ENCODE assay signal across 19 cellular contexts in the genomic region with DNA sequence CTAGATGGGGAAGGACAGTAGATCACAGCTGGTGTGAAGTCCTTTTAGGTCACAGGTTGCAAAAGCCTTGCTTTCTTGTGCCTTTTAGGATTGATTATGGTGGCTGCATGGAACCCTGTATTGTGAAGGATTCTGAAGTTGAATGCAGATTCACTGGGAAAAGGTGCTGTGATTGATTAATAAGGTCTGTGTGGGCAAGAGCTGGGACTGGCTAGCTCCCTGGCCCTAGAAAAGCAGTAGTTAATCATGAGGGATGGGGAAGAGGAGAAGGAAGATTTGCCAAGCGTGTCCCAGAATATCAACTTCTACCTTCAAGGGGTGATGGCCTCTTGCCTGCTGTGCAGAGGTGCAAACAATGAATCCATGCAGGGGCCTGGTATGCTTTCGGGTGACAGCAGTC.
A peak's percentile ranks its signal among the peaks of the same experiment; 100 is the strongest.
DNase-seq lines count a peak whose midpoint lies in the region; ATAC-seq and TF ChIP-seq lines count a peak whose summit lies in the region.
"Had no signal": no experiment of that assay in that cellular context is flagged by ENCODE, and none has a peak within 500 bp of the region (broad histone marks: within the 10 kb centered on the region; RNA-seq: fewer than 3 reads in every experiment).

No MANE protein-coding gene starts in this region.

- H4K91ac ChIP-seq in neuronal stem cell (ENCODE audit: low read depth, low read length, poor library complexity) = no peak overlapping the region

- H3K36me3 ChIP-seq in neuronal stem cell (replicated peaks in 1 of 2; ENCODE audit: control insufficient read depth in 2 of 2, insufficient read depth in 2 of 2, low read length in 2 of 2) (no peaks in the 10 kb centered on the region), H7 (replicated peaks; ENCODE audit: control insufficient read depth, insufficient read depth, low read length) (no peaks in the 10 kb centered on the region)

- H2BK12ac ChIP-seq in neuronal stem cell (ENCODE audit: low read length) = no peak overlapping the region

- no peak overlapping the region for H3K27ac ChIP-seq in neuronal stem cell (replicated peaks; ENCODE audit: low read length)
- H3K27ac ChIP-seq: 22Rv1, A549, C4-2B had no signal

- no peaks in the 10 kb centered on the region for H3K36me3 Mint-ChIP-seq in nephron progenitor cell (ENCODE audit: low read depth)
- H3K36me3 Mint-ChIP-seq: IgD-negative memory B cell had no signal

- H3K9me3 Mint-ChIP-seq in nephron progenitor cell = no peaks in the 10 kb centered on the region
- H3K9me3 Mint-ChIP-seq: CD4-positive, alpha-beta T cell; H9 had no signal

- no peak overlapping the region for H2BK120ac ChIP-seq in neuronal stem cell (ENCODE audit: low read depth, low read length)

- no peak overlapping the region for H2AK5ac ChIP-seq in neuronal stem cell (ENCODE audit: low read depth, low read length)

- no peak overlapping the region for H3K4me2 ChIP-seq in neuronal stem cell (ENCODE audit: insufficient read depth, low read length, poor library complexity, severe bottlenecking)
- H3K4me2 ChIP-seq: A549 had no signal

- peak overlapping the region; percentile 25 for H3K18ac ChIP-seq in neuronal stem cell (ENCODE audit: low read length)

- peaks cover 74% of the 10 kb centered on the region for H3K4me1 Mint-ChIP-seq in nephron progenitor cell

- peaks cover 12% of the 10 kb centered on the region for H3K27me3 Mint-ChIP-seq in nephron progenitor cell (ENCODE audit: low read depth, poor library complexity)

- H3K4me1 ChIP-seq in neuronal stem cell (ENCODE audit: control insufficient read depth in 2 of 2, insufficient read depth in 1 of 2, low read depth in 1 of 2, low read length in 2 of 2) = peaks cover 0 to 2% of the 10 kb centered on the region in 2 donors
- H3K4me1 ChIP-seq: A549 had no signal

- no peak for ATAC-seq in GM21717 (IDR thresholded peaks at IDR 0.05; ENCODE audit: unreplicated experiment)
- ATAC-seq: A549, HepG2 had no signal

- H3K14ac ChIP-seq in neuronal stem cell (ENCODE audit: low read length) = no peak overlapping the region

- TF ChIP-seq CTCF in nephron progenitor cell (IDR thresholded peaks at IDR 0.05) = no peak

- peak overlapping the region; percentile 92 for H3K27ac Mint-ChIP-seq in nephron progenitor cell
- H3K27ac Mint-ChIP-seq: CD4-positive, alpha-beta T cell had no signal

- peak overlapping the region; percentile 2 for H3K4me3 Mint-ChIP-seq in nephron progenitor cell
- H3K4me3 Mint-ChIP-seq: CD4-positive, alpha-beta T cell; H9; IgD-negative memory B cell had no signal

- no CpG with 5 or more reads among the region's 2 CpGs for WGBS in neuronal stem cell (ENCODE audit: extremely low coverage in 2 of 2, insufficient read length in 2 of 2, insufficient replicate concordance in 1 of 2), 2 donors

- no peak overlapping the region for H3K4ac ChIP-seq in neuronal stem cell (ENCODE audit: low read length)

- DNase-seq in NCI-H82 (lab: John Stamatoyannopoulos, UW) = peak; percentile 44
- DNase-seq in NCI-H82 treated with DMSO at 0.1 percent for 48 hours (lab: John Stamatoyannopoulos, UW; ENCODE audit: unreplicated experiment) = no peak
- no peak for DNase-seq in nephron progenitor cell
- no peak for DNase-seq in neuronal stem cell (ENCODE audit: low spot score)
- no peak for DNase-seq in SW480 (ENCODE audit: low spot score)
- no peak for DNase-seq in H7
- DNase-seq: AML-193; CD4-positive, alpha-beta T cell; DMS153; DMS79; GDM1; GOT3; H9 had no signal

- no peak overlapping the region for H3K4me3 ChIP-seq in neuronal stem cell (ENCODE audit: low read length in 2 of 2)
- no peak overlapping the region for H3K4me3 ChIP-seq in H7 (ENCODE audit: insufficient read depth, low read depth, low read length)
- H3K4me3 ChIP-seq: A549 had no signal

- H2BK15ac ChIP-seq in neuronal stem cell (ENCODE audit: low read length) = no peak overlapping the region

- H3K79me1 ChIP-seq in neuronal stem cell (ENCODE audit: low read depth, low read length) = no peaks in the 10 kb centered on the region

- H3K9me3 ChIP-seq in neuronal stem cell (replicated peaks in 1 of 2; ENCODE audit: control insufficient read depth in 2 of 2, insufficient read depth in 1 of 2, low read depth in 1 of 2, low read length in 2 of 2) = no peaks in the 10 kb centered on the region
- H3K9me3 ChIP-seq: A549 had no signal

- no peaks in the 10 kb centered on the region for H3K27me3 ChIP-seq in neuronal stem cell (ENCODE audit: control insufficient read depth in 3 of 3, insufficient read depth in 3 of 3, low read depth in 1 of 3, low read length in 3 of 3)
- peaks cover 15% of the 10 kb centered on the region for H3K27me3 ChIP-seq in H7 (ENCODE audit: control insufficient read depth, insufficient read depth, low read length)

- no peak overlapping the region for H2AFZ ChIP-seq in neuronal stem cell (ENCODE audit: low read length)

- H4K8ac ChIP-seq in neuronal stem cell (ENCODE audit: low read depth, low read length) = no peak overlapping the region

- H2BK5ac ChIP-seq in neuronal stem cell (ENCODE audit: low read length) = no peak overlapping the region

- no peak overlapping the region for H3K23ac ChIP-seq in neuronal stem cell (ENCODE audit: low read depth, low read length, poor library complexity)

- H3K9ac ChIP-seq in neuronal stem cell (ENCODE audit: low read depth, low read length, poor library complexity) = no peak overlapping the region
